Comparison of ENCODE assay signal across 1 cellular context in the genomic region with DNA sequence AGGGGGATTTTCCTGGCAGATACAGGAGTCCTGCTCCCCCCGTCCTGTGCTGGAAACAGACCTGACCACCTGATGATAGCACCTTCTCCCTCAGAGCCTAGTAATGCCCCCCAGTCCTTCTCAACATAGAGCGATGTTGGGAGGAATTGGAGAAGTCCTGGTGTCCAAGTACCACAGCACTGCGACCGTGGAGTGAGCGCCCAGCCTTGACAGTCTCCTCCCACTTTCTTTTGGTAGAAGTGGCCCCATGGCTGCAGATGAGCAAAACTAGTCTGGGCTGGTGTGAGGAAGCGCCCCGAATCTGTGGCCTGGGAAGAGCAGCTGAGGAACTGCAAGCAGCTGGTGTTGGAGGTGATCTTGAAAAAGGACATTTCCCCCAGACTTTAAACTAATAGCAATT.
TF ChIP-seq lines count a peak whose summit lies in the region.

No MANE protein-coding gene starts in this region.

TF ChIP-seq in H1, 55 proteins besides CTCF, POLR2A, EP300 and RAD21 (continued from another document):
- TF ChIP-seq FOSL1 (IDR thresholded peaks at IDR 0.05; ENCODE audit: insufficient read depth, low read depth, low read length): no peak
